Comparison of ENCODE assay signal across 25 cellular contexts in genomic region chr5:169942181-169942580, GRCh38. TPM values are rescaled to one million over a fixed set of nuclear protein-coding genes. Genes with fewer than 3 reads are reported as not detected.
DNase-seq lines count a peak whose midpoint lies in the region; ATAC-seq and TF ChIP-seq lines count a peak whose summit lies in the region.
"Had no signal": no experiment of that assay in that cellular context is flagged by ENCODE, and none has a peak within 500 bp of the region (broad histone marks: within the 10 kb centered on the region; RNA-seq: fewer than 3 reads in every experiment).

No MANE protein-coding gene starts in this region.

- no peaks in the 10 kb centered on the region for H3K9me3 Mint-ChIP-seq in activated naive CD8-positive, alpha-beta T cell treated with anti-CD3 and anti-CD28 coated beads, Interleukin-2, amount 50 U/mL, for 24 hours
- H3K9me3 Mint-ChIP-seq in activated naive CD8-positive, alpha-beta T cell treated with anti-CD3 and anti-CD28 coated beads for 36 hours = no peaks in the 10 kb centered on the region
- H3K9me3 Mint-ChIP-seq: CD4-positive, alpha-beta memory T cell had no signal

- H3K27ac ChIP-seq in GM23248 = peak overlapping the region; percentile 30
- no peak overlapping the region for H3K27ac ChIP-seq in smooth muscle cell (ENCODE audit: low read depth)
- H3K27ac ChIP-seq: KMS-11, SJCRH30 had no signal

- no peak for DNase-seq in activated naive CD8-positive, alpha-beta T cell treated with anti-CD3 and anti-CD28 coated beads, Interleukin-2, amount 50 U/mL, for 24 hours
- no peak for DNase-seq in activated naive CD8-positive, alpha-beta T cell treated with anti-CD3 and anti-CD28 coated beads for 36 hours
- DNase-seq in GM23248 (peak; percentile 65), fibroblast of gingiva (ENCODE audit: low read depth) (peak; percentile 57), NCI-H2107 treated with DMSO at 0.1 percent for 48 hours (lab: John Stamatoyannopoulos, UW; ENCODE audit: unreplicated experiment) (no peak), smooth muscle cell (lab: John Stamatoyannopoulos, UW; ENCODE audit: unreplicated experiment) (no peak), DMS53 (lab: John Stamatoyannopoulos, UW) (no peak)
- DNase-seq: 8988T; Caco-2; CD4-positive, alpha-beta memory T cell; GF-D8; IMR-90; NCI-H1105 treated with DMSO at 0.1 percent for 48 hours; NCI-H1694; NCI-H2081 treated with DMSO at 0.1 percent for 48 hours; NCI-H446 treated with DMSO at 0.1 percent for 48 hours; NCI-H526 treated with DMSO at 0.1 percent for 48 hours; OCI-M1; SJCRH30; T-helper 1 cell had no signal

- H3K27ac Mint-ChIP-seq in activated naive CD8-positive, alpha-beta T cell treated with anti-CD3 and anti-CD28 coated beads, Interleukin-2, amount 50 U/mL, for 24 hours = peak overlapping the region; percentile 14
- H3K27ac Mint-ChIP-seq in activated naive CD8-positive, alpha-beta T cell treated with anti-CD3 and anti-CD28 coated beads for 36 hours = no peak overlapping the region

- no peaks in the 10 kb centered on the region for H3K27me3 Mint-ChIP-seq in activated naive CD8-positive, alpha-beta T cell treated with anti-CD3 and anti-CD28 coated beads, Interleukin-2, amount 50 U/mL, for 24 hours
- no peaks in the 10 kb centered on the region for H3K27me3 Mint-ChIP-seq in activated naive CD8-positive, alpha-beta T cell treated with anti-CD3 and anti-CD28 coated beads for 36 hours
- H3K27me3 Mint-ChIP-seq: CD4-positive, alpha-beta memory T cell had no signal

- H3K9me3 ChIP-seq in GM23248 (ENCODE audit: low read depth) (no peaks in the 10 kb centered on the region), smooth muscle cell (replicated peaks; ENCODE audit: low read depth) (no peaks in the 10 kb centered on the region)
- H3K9me3 ChIP-seq: Caco-2, SJCRH30 had no signal

- H3K4me3 Mint-ChIP-seq in activated naive CD8-positive, alpha-beta T cell treated with anti-CD3 and anti-CD28 coated beads, Interleukin-2, amount 50 U/mL, for 24 hours = no peak overlapping the region
- H3K4me3 Mint-ChIP-seq in activated naive CD8-positive, alpha-beta T cell treated with anti-CD3 and anti-CD28 coated beads for 36 hours = no peak overlapping the region
- H3K4me3 Mint-ChIP-seq: CD4-positive, alpha-beta memory T cell had no signal

- 6 to 12% methylated on average over 1 of the region's 1 CpG for WGBS in GM23248 (ENCODE audit: low coverage in 1 of 2, low lambda C conversion rate in 2 of 2, missing lambda C conversion rate in 2 of 2), 2 experiments
- 46% methylated on average over 1 of the region's 1 CpG for WGBS in smooth muscle cell (ENCODE audit: low lambda C conversion rate)

- in situ Hi-C loops in GM23248 (cut with MboI) = no loop called here

- H3F3A ChIP-seq in GM23248 (ENCODE audit: insufficient read depth) (peaks cover 35% of the 10 kb centered on the region), smooth muscle cell (ENCODE audit: low read depth) (no peaks in the 10 kb centered on the region)

- H3K27me3 ChIP-seq in GM23248 (replicated peaks; ENCODE audit: insufficient read depth) (no peaks in the 10 kb centered on the region), smooth muscle cell (ENCODE audit: low read depth) (peaks cover 5% of the 10 kb centered on the region)
- H3K27me3 ChIP-seq: SJCRH30 had no signal

- ATAC-seq in activated naive CD8-positive, alpha-beta T cell treated with anti-CD3 and anti-CD28 coated beads, Interleukin-2, amount 50 U/mL, for 24 hours = no peak
- no peak for ATAC-seq in GM19455 (IDR thresholded peaks at IDR 0.05; ENCODE audit: unreplicated experiment)
- ATAC-seq: GM12878, HCT116 had no signal

- H3K9ac ChIP-seq in GM23248 (no peak overlapping the region), smooth muscle cell (ENCODE audit: low read depth) (no peak overlapping the region)
- H3K9ac ChIP-seq: KMS-11 had no signal

- peaks cover 11% of the 10 kb centered on the region for H3K36me3 Mint-ChIP-seq in activated naive CD8-positive, alpha-beta T cell treated with anti-CD3 and anti-CD28 coated beads, Interleukin-2, amount 50 U/mL, for 24 hours (ENCODE audit: low read depth)
- peaks cover 14% of the 10 kb centered on the region for H3K36me3 Mint-ChIP-seq in activated naive CD8-positive, alpha-beta T cell treated with anti-CD3 and anti-CD28 coated beads for 36 hours

- peak overlapping the region; percentile 0 for H3K4me2 ChIP-seq in GM23248 (ENCODE audit: unreplicated experiment)
- H3K4me2 ChIP-seq in smooth muscle cell = no peak overlapping the region
- H3K4me2 ChIP-seq: KMS-11 had no signal

- no peaks in the 10 kb centered on the region for H3K9me2 ChIP-seq in GM23248 (ENCODE audit: insufficient read depth)

- H3K4me3 ChIP-seq in GM23248 = no peak overlapping the region
- H3K4me3 ChIP-seq in smooth muscle cell = no peak overlapping the region
- H3K4me3 ChIP-seq: GM12878, SJCRH30 had no signal

- peaks cover 85% of the 10 kb centered on the region for H3K79me2 ChIP-seq in GM23248 (ENCODE audit: insufficient read depth)
- H3K79me2 ChIP-seq in smooth muscle cell (ENCODE audit: low read depth) = no peaks in the 10 kb centered on the region

- H3K4me1 Mint-ChIP-seq in activated naive CD8-positive, alpha-beta T cell treated with anti-CD3 and anti-CD28 coated beads, Interleukin-2, amount 50 U/mL, for 24 hours = no peaks in the 10 kb centered on the region
- H3K4me1 Mint-ChIP-seq in activated naive CD8-positive, alpha-beta T cell treated with anti-CD3 and anti-CD28 coated beads for 36 hours = peaks cover 12% of the 10 kb centered on the region

- H3K36me3 ChIP-seq in GM23248 (ENCODE audit: low read depth) (no peaks in the 10 kb centered on the region), smooth muscle cell (ENCODE audit: low read depth) (no peaks in the 10 kb centered on the region)
- H3K36me3 ChIP-seq: SJCRH30 had no signal

- H3K4me1 ChIP-seq in GM23248 (ENCODE audit: insufficient read depth) = peaks cover 46% of the 10 kb centered on the region
- H3K4me1 ChIP-seq in smooth muscle cell (ENCODE audit: low read depth) = peaks cover 8% of the 10 kb centered on the region
- H3K4me1 ChIP-seq: Caco-2, SJCRH30 had no signal

- no peak overlapping the region for H2AFZ ChIP-seq in GM23248
- H2AFZ ChIP-seq in smooth muscle cell (ENCODE audit: low read depth) = no peak overlapping the region

- TF ChIP-seq CTCF in smooth muscle cell (IDR thresholded peaks at IDR 0.05; ENCODE audit: borderline replicate concordance, insufficient read depth, poor library complexity, severe bottlenecking) = no peak

- no peaks in the 10 kb centered on the region for H4K20me1 ChIP-seq in GM23248 (ENCODE audit: insufficient read depth)
- H4K20me1 ChIP-seq in smooth muscle cell (ENCODE audit: low read depth) = no peaks in the 10 kb centered on the region

RNA-seq across cellular contexts. Expression of gene INSYN2B, which starts 38.1 kb away (rescaled TPM):
- total RNA-seq in activated naive CD8-positive, alpha-beta T cell treated with anti-CD3 and anti-CD28 coated beads for 36 hours = not detected
- 43.2 and 50.7 TPM in 2 replicates for total RNA-seq in GM23248 (2014; rRNA removed; shearing (Covaris generic))
- 10.1 and 10.6 TPM in 2 replicates for polyA plus RNA-seq in GM23248 (2016; fragmentation: Nextera tagmentation; extraction: Ambion mirVana)
- total RNA-seq in smooth muscle cell = 13.8 and 16.8 TPM in 2 replicates
- 1.8 and 2.7 TPM in 2 replicates for polyA plus RNA-seq in smooth muscle cell
- total RNA-seq: Caco-2; CD4-positive, alpha-beta memory T cell; GM12878; H1 had no signal
- polyA plus RNA-seq: CD4-positive, alpha-beta memory T cell; H1 had no signal

Comparison
In these comparisons a context has a peak if more than half of its experiments do, and no peak if none do; other contexts are left out.
1. DNase-seq: peak in GM23248 (single experiment) and fibroblast of gingiva (single experiment); none in activated naive CD8-positive, alpha-beta T cell treated with anti-CD3 and anti-CD28 coated beads, Interleukin-2, amount 50 U/mL, for 24 hours (single experiment), activated naive CD8-positive, alpha-beta T cell treated with anti-CD3 and anti-CD28 coated beads for 36 hours (single experiment), NCI-H2107 treated with DMSO at 0.1 percent for 48 hours (single experiment), smooth muscle cell (single experiment) and DMS53 (single experiment).
2. RNA of gene INSYN2B, which starts 38.1 kb away (total RNA-seq): 43.2 to 50.7 TPM in GM23248 and 13.8 to 16.8 TPM in smooth muscle cell; not detected in activated naive CD8-positive, alpha-beta T cell treated with anti-CD3 and anti-CD28 coated beads for 36 hours; every median in the first group is over 10 times any median in the second.